Comparison of ENCODE assay signal across 8 cellular contexts in genomic region chr10:129467346-129468119, GRCh38. TPM values are rescaled to one million over a fixed set of nuclear protein-coding genes. Genes with fewer than 3 reads are reported as not detected.
A peak's percentile ranks its signal among the peaks of the same experiment; 100 is the strongest.
DNase-seq lines count a peak whose midpoint lies in the region; ATAC-seq, FAIRE-seq and TF ChIP-seq lines count a peak whose summit lies in the region.

No MANE protein-coding gene starts in this region.

- peak overlapping the region; percentile 73 for H3K27ac ChIP-seq in VCaP

- H3K4me3 Mint-ChIP-seq in osteocyte (ENCODE audit: unreplicated experiment) = peak overlapping the region; percentile 72

- H3K4me1 Mint-ChIP-seq in osteocyte (ENCODE audit: unreplicated experiment) = peaks cover 4% of the 10 kb centered on the region

- H3K9me3 Mint-ChIP-seq in osteocyte (ENCODE audit: unreplicated experiment) = no peaks in the 10 kb centered on the region

- no peak for TF ChIP-seq POLR2A in GM12891 (IDR thresholded peaks at IDR 0.05; ENCODE audit: low read depth, low read length)

- POLR2A ChIA-PET in HEK293T (lab: Yijun Ruan, JAX) = interaction anchor here (1.0 kb wide), 1 partner anchor 13 kb away, joined by 3 read pairs; no protein-coding TSS in a partner anchor

- peak overlapping the region; percentile 69 for H3K4me3 ChIP-seq in fibroblast of pulmonary artery (replicated peaks; ENCODE audit: low read depth, low read length)

- ATAC-seq in HG02852 (IDR thresholded peaks at IDR 0.05; ENCODE audit: unreplicated experiment) = peak; percentile 10

- FAIRE-seq in GM12891 (lab: Jason Lieb, UNC) = peak; percentile 72

- no peak for TF ChIP-seq CTCF in VCaP (conservative IDR thresholded peaks at IDR 0.05)
- TF ChIP-seq CTCF in fibroblast of pulmonary artery (IDR thresholded peaks at IDR 0.05; ENCODE audit: low read length, missing control alignments) = no peak
- TF ChIP-seq CTCF in osteocyte (IDR thresholded peaks at IDR 0.05) = no peak

- H3K36me3 Mint-ChIP-seq in osteocyte (ENCODE audit: unreplicated experiment) = no peaks in the 10 kb centered on the region

- peak overlapping the region; percentile 50 for H3K27ac Mint-ChIP-seq in osteocyte (ENCODE audit: unreplicated experiment)

- DNase-seq in GM12891 (ENCODE audit: insufficient read length, low spot score) (no peak), fibroblast of pulmonary artery (ENCODE audit: low read depth) (peak; percentile 24), osteocyte (ENCODE audit: extremely low spot score, unreplicated experiment) (no peak), HEK293T (ENCODE audit: extremely low spot score) (no peak), NCI-H2081 (lab: John Stamatoyannopoulos, UW) (no peak), globus pallidus (ENCODE audit: low spot score) (no peak)

- CTCF ChIA-PET in HEK293T (lab: Yijun Ruan, JAX) = no interaction called here

- H3K27me3 Mint-ChIP-seq in osteocyte (ENCODE audit: unreplicated experiment) = no peaks in the 10 kb centered on the region

TF ChIP-seq in GM12891, 5 proteins besides CTCF, POLR2A, EP300 and RAD21:
- TF ChIP-seq PAX5 (IDR thresholded peaks at IDR 0.05; ENCODE audit: insufficient read depth, low read length, severe bottlenecking) = no peak
- TF ChIP-seq POLR2AphosphoS5 (IDR thresholded peaks at IDR 0.05; ENCODE audit: low read depth, low read length) = no peak
- TF ChIP-seq SPI1 (IDR thresholded peaks at IDR 0.05; ENCODE audit: low read depth, low read length) = no peak
- TF ChIP-seq TAF1 (IDR thresholded peaks at IDR 0.05; ENCODE audit: low read depth, low read length) = no peak
- no peak for TF ChIP-seq POU2F2 (IDR thresholded peaks at IDR 0.05; ENCODE audit: low read depth, low read length)

TF ChIP-seq in HEK293T, 16 proteins besides CTCF, POLR2A, EP300 and RAD21:
- TF ChIP-seq ARNT (IDR thresholded peaks at IDR 0.05) (no peak), FOXM1 (IDR thresholded peaks at IDR 0.05; ENCODE audit: borderline replicate concordance) (no peak)

RNA-seq across cellular contexts. Expression of gene MGMT, which starts 0.5 kb away (rescaled TPM):
- polyA plus RNA-seq in GM12891 (2012; ENCODE audit: low read depth, missing spikeins) = 15.1 TPM
- total RNA-seq in osteocyte = 17.0 and 20.8 TPM in 2 replicates
